In the genomic region with DNA sequence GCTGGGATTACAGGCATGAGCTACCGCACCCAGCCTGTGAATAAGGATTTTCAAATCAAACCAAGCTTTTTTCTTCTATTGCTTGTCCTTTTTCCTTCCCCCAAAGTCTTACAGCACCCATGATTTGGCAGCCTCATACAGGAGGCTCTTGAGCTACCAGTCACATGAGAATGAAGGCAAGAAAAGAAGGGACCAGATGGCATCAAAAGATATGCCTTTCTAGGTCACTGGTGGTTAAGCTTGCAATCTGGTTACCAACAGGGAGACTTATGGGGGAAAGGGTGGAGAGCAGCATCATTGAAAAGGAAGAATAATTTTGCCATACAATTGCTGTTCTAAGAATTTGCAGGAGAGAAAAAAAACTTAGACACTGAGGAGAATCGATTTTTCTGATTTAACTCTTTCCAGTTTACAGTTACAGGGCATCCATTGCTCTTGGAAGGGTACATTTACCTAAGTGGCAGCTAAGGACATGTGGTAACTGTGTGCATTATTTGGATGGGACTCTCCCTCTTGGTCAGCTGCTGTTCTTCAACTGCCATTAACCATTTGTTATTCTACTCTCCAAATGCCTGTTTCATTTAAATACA, we compare ENCODE assay signal across 17 cellular contexts. TPM values are rescaled to one million over a fixed set of nuclear protein-coding genes. Genes with fewer than 3 reads are reported as not detected.
DNase-seq lines count a peak whose midpoint lies in the region; ATAC-seq, FAIRE-seq and TF ChIP-seq lines count a peak whose summit lies in the region.
"Had no signal": no experiment of that assay in that cellular context is flagged by ENCODE, and none has a peak within 500 bp of the region (broad histone marks: within the 10 kb centered on the region; RNA-seq: fewer than 3 reads in every experiment).

No MANE protein-coding gene starts in this region.

- no peaks in the 10 kb centered on the region for H3K9me3 ChIP-seq in CD4-positive, alpha-beta T cell (ENCODE audit: control insufficient read depth, low read length)
- H3K9me3 ChIP-seq in Loucy (ENCODE audit: insufficient read depth, low read depth, low read length), result no peaks in the 10 kb centered on the region
- H3K9me3 ChIP-seq in HepG2 (ENCODE audit: low read length), result no peaks in the 10 kb centered on the region
- H3K9me3 ChIP-seq: adrenal gland, esophagus squamous epithelium, HAP-1 had no signal

- WGBS in HepG2 (ENCODE audit: low lambda C conversion rate), result 55% methylated on average over 2 of the region's 2 CpGs

- H3F3A ChIP-seq in Loucy (ENCODE audit: low read depth), result no peaks in the 10 kb centered on the region
- no peaks in the 10 kb centered on the region for H3F3A ChIP-seq in GM23338 (replicated peaks; ENCODE audit: low read depth)

- H3K36me3 ChIP-seq in Loucy (ENCODE audit: insufficient read depth, low read length) (peaks cover 4% of the 10 kb centered on the region; the same call in 1 of the 2 replicates), HepG2 (replicated peaks in 1 of 2; ENCODE audit: control insufficient read depth in 1 of 2, insufficient read depth in 2 of 2, low read length in 2 of 2) (peaks cover 1 to 4% of the 10 kb centered on the region in 2 experiments), GM23338 (ENCODE audit: insufficient read depth) (no peaks in the 10 kb centered on the region)
- H3K36me3 ChIP-seq: adrenal gland, neural progenitor cell had no signal

- H4K20me1 ChIP-seq in Loucy (ENCODE audit: insufficient read depth, low read length, poor library complexity, severe bottlenecking), result no peaks in the 10 kb centered on the region
- H4K20me1 ChIP-seq in HepG2 (ENCODE audit: insufficient read depth, low read length), result peaks cover 10% of the 10 kb centered on the region; the same call in 1 of the 2 replicates
- 0 out of 2 replicates have a peak, but pooled peaks cover 5% of the 10 kb centered on the region for H4K20me1 ChIP-seq in GM23338 (replicated peaks; ENCODE audit: insufficient read depth)

- H3K27ac Mint-ChIP-seq in CD4-positive, alpha-beta T cell, result peak overlapping the region; percentile 57
- H3K27ac Mint-ChIP-seq in activated naive CD8-positive, alpha-beta T cell treated with anti-CD3 and anti-CD28 coated beads, Interleukin-2, amount 50 U/mL, for 24 hours, result peak overlapping the region; percentile 7
- no peak overlapping the region for H3K27ac Mint-ChIP-seq in GM23338
- H3K27ac Mint-ChIP-seq: neural progenitor cell; stimulated activated naive CD8-positive, alpha-beta T cell treated with anti-CD3 and anti-CD28 coated beads, Interleukin-15, Interleukin-2, amounts not matched to agents 100 ng/mL and 50 ng/mL, for 24 hours had no signal

- H3K4me1 ChIP-seq in Loucy (ENCODE audit: insufficient read depth, low read length, poor library complexity, severe bottlenecking), result peaks cover 56% of the 10 kb centered on the region
- H3K4me1 ChIP-seq in HepG2 (ENCODE audit: insufficient read depth, low read length), result peaks cover 34% of the 10 kb centered on the region
- H3K4me1 ChIP-seq in GM23338 (ENCODE audit: insufficient read depth), result no peaks in the 10 kb centered on the region

- POLR2A ChIA-PET in CD4-positive, alpha-beta T cell (lab: Charles Lee), result interaction anchor here (0.9 to 3.3 kb wide), 5 partner anchors 15 to 67 kb away, joined by 3 to 15 read pairs (median 5); no protein-coding TSS in a partner anchor
- POLR2A ChIA-PET in HepG2 (lab: Yijun Ruan, JAX), result interaction anchor here (0.6 to 1.8 kb wide), 2 partner anchors 30 to 153 kb away, joined by 3 read pairs; partner anchors contain the start of gene SMNDC1

- in situ Hi-C loops in HepG2 (cut with HindIII; ENCODE audit: extremely low pct_ligation_motif_present, low pct_unique_long_range_greater_than_20kb), result no loop called here

- TF ChIP-seq EP300 in HepG2 (IDR thresholded peaks at IDR 0.05; ENCODE audit: low read depth in 2 of 2, low read length in 2 of 2) (no peak), HepG2 (CRISPR knock-in tag; IDR thresholded peaks at IDR 0.05; ENCODE audit: borderline replicate concordance) (no peak)

- no TSS peak for BruUV-seq in HepG2 (replicated peaks; lab: Mats Ljungman, UMichigan)

- peaks cover 10% of the 10 kb centered on the region for H3K36me3 Mint-ChIP-seq in CD4-positive, alpha-beta T cell (ENCODE audit: low read depth)
- H3K36me3 Mint-ChIP-seq in activated naive CD8-positive, alpha-beta T cell treated with anti-CD3 and anti-CD28 coated beads, Interleukin-2, amount 50 U/mL, for 24 hours (ENCODE audit: low read depth), result peaks cover 3% of the 10 kb centered on the region
- H3K36me3 Mint-ChIP-seq in GM23338 (ENCODE audit: low read depth), result peaks cover 3% of the 10 kb centered on the region; the same call in 2 of the 3 replicates
- H3K36me3 Mint-ChIP-seq: neural progenitor cell had no signal

- no peaks in the 10 kb centered on the region for H3K79me2 ChIP-seq in Loucy (ENCODE audit: insufficient read depth, low read length)
- peaks cover 7% of the 10 kb centered on the region for H3K79me2 ChIP-seq in HepG2 (ENCODE audit: insufficient read depth, low read length)
- no peaks in the 10 kb centered on the region for H3K79me2 ChIP-seq in GM23338 (replicated peaks; ENCODE audit: insufficient read depth)

- no peak overlapping the region for H3K27ac ChIP-seq in CD4-positive, alpha-beta T cell (ENCODE audit: low read depth, low read length)
- H3K27ac ChIP-seq in HepG2 (ENCODE audit: extremely low read length, insufficient read depth, low read length), result no peak overlapping the region
- no peak overlapping the region for H3K27ac ChIP-seq in GM23338 (ENCODE audit: low read depth)
- H3K27ac ChIP-seq: adrenal gland, neural progenitor cell had no signal

- no peak for TF ChIP-seq POLR2A in HepG2 (IDR thresholded peaks at IDR 0.05; ENCODE audit: insufficient read depth in 1 of 2, low read depth in 2 of 2, low read length in 2 of 2)

- TF ChIP-seq RAD21 in HepG2 (CRISPR knock-in tag; IDR thresholded peaks at IDR 0.05), result no peak

- no peaks in the 10 kb centered on the region for H3K27me3 Mint-ChIP-seq in CD4-positive, alpha-beta T cell
- peaks cover 3% of the 10 kb centered on the region for H3K27me3 Mint-ChIP-seq in activated naive CD8-positive, alpha-beta T cell treated with anti-CD3 and anti-CD28 coated beads, Interleukin-2, amount 50 U/mL, for 24 hours
- H3K27me3 Mint-ChIP-seq in GM23338 (ENCODE audit: insufficient read depth, low read depth, poor library complexity), result peaks cover 1% of the 10 kb centered on the region
- H3K27me3 Mint-ChIP-seq: stimulated activated naive CD8-positive, alpha-beta T cell treated with anti-CD3 and anti-CD28 coated beads, Interleukin-15, Interleukin-2, amounts not matched to agents 100 ng/mL and 50 ng/mL, for 24 hours had no signal

- peak; percentile 27 for ATAC-seq in CD4-positive, alpha-beta T cell (ENCODE audit: poor library complexity)
- no peak for ATAC-seq in activated naive CD8-positive, alpha-beta T cell treated with anti-CD3 and anti-CD28 coated beads, Interleukin-2, amount 50 U/mL, for 24 hours
- ATAC-seq in HepG2, result no peak
- no peak for ATAC-seq in GM23338
- no peak for ATAC-seq in GM18873 (IDR thresholded peaks at IDR 0.05; ENCODE audit: low FRiP score, unreplicated experiment)

- H2AFZ ChIP-seq in Loucy (ENCODE audit: low read length) (no peak overlapping the region), HepG2 (ENCODE audit: low read length) (no peak overlapping the region), GM23338 (no peak overlapping the region)
- H2AFZ ChIP-seq: neural progenitor cell had no signal

- H3K4me3 ChIP-seq in Loucy (ENCODE audit: low read length, poor library complexity, severe bottlenecking) (no peak overlapping the region), HepG2 (replicated peaks in 1 of 3; ENCODE audit: insufficient read depth in 1 of 3, low read depth in 2 of 3, low read length in 3 of 3) (no peak overlapping the region), GM23338 (no peak overlapping the region)
- H3K4me3 ChIP-seq: adrenal gland, esophagus squamous epithelium, HAP-1, neural progenitor cell had no signal

- no peak for TF ChIP-seq CTCF in CD4-positive, alpha-beta T cell (IDR thresholded peaks at IDR 0.05)
- TF ChIP-seq CTCF in Loucy (conservative IDR thresholded peaks at IDR 0.05; ENCODE audit: low read length) (no peak), HepG2 (CRISPR knock-in tag; IDR thresholded peaks at IDR 0.05) (no peak), GM23338 (conservative IDR thresholded peaks at IDR 0.05; ENCODE audit: low read depth in 2 of 2) (no peak)

- H3K4me2 ChIP-seq in Loucy (ENCODE audit: low read depth, low read length, poor library complexity, severe bottlenecking) (peak overlapping the region; percentile 33), HepG2 (ENCODE audit: low read depth, low read length) (no peak overlapping the region), GM23338 (no peak overlapping the region)

- no peak overlapping the region for H3K4me3 Mint-ChIP-seq in CD4-positive, alpha-beta T cell
- no peak overlapping the region for H3K4me3 Mint-ChIP-seq in activated naive CD8-positive, alpha-beta T cell treated with anti-CD3 and anti-CD28 coated beads, Interleukin-2, amount 50 U/mL, for 24 hours
- H3K4me3 Mint-ChIP-seq in GM23338, result no peak overlapping the region
- H3K4me3 Mint-ChIP-seq: neural progenitor cell; stimulated activated naive CD8-positive, alpha-beta T cell treated with anti-CD3 and anti-CD28 coated beads, Interleukin-15, Interleukin-2, amounts not matched to agents 100 ng/mL and 50 ng/mL, for 24 hours had no signal

- intact Hi-C loops in CD4-positive, alpha-beta T cell (cut with DNase I, micrococcal nuclease), result loop anchor here (5.0 kb wide), 4 partner anchors 43 to 393 kb away; partner anchors contain the start of gene MXI1 (in 1 of the 2)
- intact Hi-C loops in HepG2 (cut with micrococcal nuclease; ENCODE audit: unreplicated experiment), result no loop called here

- H3K9ac ChIP-seq in Loucy (ENCODE audit: low read depth, low read length, poor library complexity, severe bottlenecking) (no peak overlapping the region), HepG2 (ENCODE audit: insufficient read depth, low read depth, low read length) (no peak overlapping the region)
- H3K9ac ChIP-seq: neural progenitor cell had no signal

- DNase-seq in CD4-positive, alpha-beta T cell, result no peak
- DNase-seq in activated naive CD8-positive, alpha-beta T cell treated with anti-CD3 and anti-CD28 coated beads, Interleukin-2, amount 50 U/mL, for 24 hours, result no peak
- DNase-seq in medulla oblongata (ENCODE audit: extremely low spot score) (peak; percentile 40), HepG2 (ENCODE audit: low spot score) (no peak), kidney glomerular epithelial cell (lab: John Stamatoyannopoulos, UW) (no peak), GM23338 (ENCODE audit: low spot score) (no peak)
- DNase-seq: activated T-cell treated with anti-CD3 and anti-CD28 coated beads, Interleukin-2, amount 50 U/mL, for 48 hours; adrenal gland; esophagus squamous epithelium; NCI-H187 treated with DMSO at 0.1 percent for 48 hours; SHP77; T1000 had no signal

- H3K9me2 ChIP-seq in Loucy (replicated peaks; ENCODE audit: low read depth, low read length) (no peaks in the 10 kb centered on the region), GM23338 (ENCODE audit: insufficient read depth) (no peaks in the 10 kb centered on the region)

- peaks cover 60% of the 10 kb centered on the region for H3K4me1 Mint-ChIP-seq in CD4-positive, alpha-beta T cell (ENCODE audit: low read depth)
- H3K4me1 Mint-ChIP-seq in activated naive CD8-positive, alpha-beta T cell treated with anti-CD3 and anti-CD28 coated beads, Interleukin-2, amount 50 U/mL, for 24 hours, result peaks cover 35% of the 10 kb centered on the region
- H3K4me1 Mint-ChIP-seq in GM23338, result peaks cover 16% of the 10 kb centered on the region

- CTCF ChIA-PET in CD4-positive, alpha-beta T cell (lab: Charles Lee), result interaction anchor here (1.1 to 1.8 kb wide), 3 partner anchors 9 to 139 kb away, joined by 3 read pairs; no protein-coding TSS in a partner anchor
- CTCF ChIA-PET in HepG2 (lab: Yijun Ruan, JAX; ENCODE audit: low intra/inter-chr PET ratio, low total read pairs), result no interaction called here

- H3K27me3 ChIP-seq in CD4-positive, alpha-beta T cell (ENCODE audit: control insufficient read depth, insufficient read depth, low read length), result no peaks in the 10 kb centered on the region
- H3K27me3 ChIP-seq in Loucy (ENCODE audit: insufficient read depth, low read length, poor library complexity, severe bottlenecking) (no peaks in the 10 kb centered on the region), HepG2 (ENCODE audit: control insufficient read depth in 1 of 2, insufficient read depth in 2 of 2, low read length in 2 of 2) (no peaks in the 10 kb centered on the region; a peak in 1 of 5 replicates), GM23338 (ENCODE audit: insufficient read depth) (no peaks in the 10 kb centered on the region)
- H3K27me3 ChIP-seq: adrenal gland, esophagus squamous epithelium, neural progenitor cell had no signal

- no peak for FAIRE-seq in HepG2 (lab: Jason Lieb, UNC)

- no peaks in the 10 kb centered on the region for H3K9me3 Mint-ChIP-seq in CD4-positive, alpha-beta T cell
- H3K9me3 Mint-ChIP-seq in activated naive CD8-positive, alpha-beta T cell treated with anti-CD3 and anti-CD28 coated beads, Interleukin-2, amount 50 U/mL, for 24 hours, result no peaks in the 10 kb centered on the region
- H3K9me3 Mint-ChIP-seq in GM23338, result no peaks in the 10 kb centered on the region
- H3K9me3 Mint-ChIP-seq: neural progenitor cell; stimulated activated naive CD8-positive, alpha-beta T cell treated with anti-CD3 and anti-CD28 coated beads, Interleukin-15, Interleukin-2, amounts not matched to agents 100 ng/mL and 50 ng/mL, for 24 hours had no signal

RNA-seq across cellular contexts. Expression of gene SMNDC1, which starts 29.5 kb away (rescaled TPM):
- 10 to 100 TPM; 40.2 to 48.1 TPM for total RNA-seq in CD4-positive, alpha-beta T cell
- total RNA-seq in HepG2 (2016; rRNA removed; fragmentation: Illumina TruSeq; extraction: Trizol), result 8.9 and 15.3 TPM in 2 replicates
- total RNA-seq in HepG2 (2016; cell fraction: cytosol; rRNA removed; fragmentation: Illumina TruSeq; extraction: Trizol; ENCODE audit: low read depth), result 1.5 and 2.5 TPM in 2 replicates
- total RNA-seq in HepG2 (2016; cell fraction: insoluble cytoplasmic fraction; rRNA removed; fragmentation: Illumina TruSeq; extraction: Trizol), result 9.3 and 15.3 TPM in 2 replicates
- total RNA-seq in HepG2 (2016; cell fraction: membrane; rRNA removed; fragmentation: Illumina TruSeq; extraction: Trizol), result 4.9 and 5.5 TPM in 2 replicates
- total RNA-seq in HepG2 (2016; cell fraction: nucleus; rRNA removed; fragmentation: Illumina TruSeq; extraction: Trizol), result 20.1 and 21.4 TPM in 2 replicates
- polyA plus RNA-seq in HepG2 (2011; rRNA removed) (6.9 and 7.8 TPM in 2 replicates), GM23338 (2016; fragmentation: Nextera tagmentation; extraction: Ambion mirVana) (41.9 and 45.1 TPM in 2 replicates)
- polyA plus RNA-seq in HepG2 (2011; cell fraction: cytosol; rRNA removed), result 3.7 and 6.5 TPM in 2 replicates
- polyA plus RNA-seq in HepG2 (2011; cell fraction: nucleus; rRNA removed), result 5.7 and 5.8 TPM in 2 replicates
- 17.7 and 22.3 TPM in 2 replicates for polyA plus RNA-seq in HepG2 (2012)
- 2.4 and 2.6 TPM in 2 replicates for polyA plus RNA-seq in HepG2 (2016; cell fraction: cytosol; fragmentation: Illumina TruSeq; extraction: Trizol; ENCODE audit: low read depth)
- polyA plus RNA-seq in HepG2 (2016; cell fraction: insoluble cytoplasmic fraction; fragmentation: Illumina TruSeq; extraction: Trizol; ENCODE audit: low read depth), result 31.2 and 41.1 TPM in 2 replicates
- 5.8 and 6.7 TPM in 2 replicates for polyA plus RNA-seq in HepG2 (2016; cell fraction: membrane; fragmentation: Illumina TruSeq; extraction: Trizol; ENCODE audit: low read depth)
- 37.3 and 41.9 TPM in 2 replicates for polyA plus RNA-seq in HepG2 (2016; cell fraction: nucleus; fragmentation: Illumina TruSeq; extraction: Trizol; ENCODE audit: insufficient read depth, low read depth)
- polyA minus RNA-seq in HepG2 (2011; rRNA and poly(A)+ RNA removed; ENCODE audit: low replicate concordance), result 1.5 and 2.2 TPM in 2 replicates
- 8.6 and 10.4 TPM in 2 replicates for polyA minus RNA-seq in HepG2 (2011; cell fraction: cytosol; rRNA and poly(A)+ RNA removed)
- 30.1 and 30.3 TPM in 2 replicates for polyA minus RNA-seq in HepG2 (2011; cell fraction: nucleus; rRNA and poly(A)+ RNA removed)
- 28.4 and 29.9 TPM in 2 replicates for total RNA-seq in GM23338 (2014; rRNA removed; shearing (Covaris generic))
